ENCODE assay signal across 24 cellular contexts in genomic region chr20:5766085-5766764, GRCh38. TPM values are rescaled to one million over a fixed set of nuclear protein-coding genes. Genes with fewer than 3 reads are reported as not detected.
DNase-seq lines count a peak whose midpoint lies in the region; ATAC-seq, FAIRE-seq and TF ChIP-seq lines count a peak whose summit lies in the region.
"Had no signal": no experiment of that assay in that cellular context is flagged by ENCODE, and none has a peak within 500 bp of the region (broad histone marks: within the 10 kb centered on the region; RNA-seq: fewer than 3 reads in every experiment).

No MANE protein-coding gene starts in this region.

- no peak overlapping the region for H2BK15ac ChIP-seq in IMR-90 (ENCODE audit: low read depth, low read length)

- H3K79me1 ChIP-seq in IMR-90 (ENCODE audit: low read depth in 1 of 2, low read length in 2 of 2) = no peaks in the 10 kb centered on the region

- no peaks in the 10 kb centered on the region for H3K9me2 ChIP-seq in OCI-LY7 (ENCODE audit: insufficient read depth, low read length)

- peaks cover 79% of the 10 kb centered on the region; the same call in 1 of the 2 replicates for H3K79me2 ChIP-seq in OCI-LY7 (ENCODE audit: insufficient read depth, low read depth, low read length)

- no peak for TF ChIP-seq POLR2A in IMR-90 (IDR thresholded peaks at IDR 0.05; ENCODE audit: low read depth, low read length)

- no peak overlapping the region for H2AK9ac ChIP-seq in IMR-90 (replicated peaks; ENCODE audit: low read depth, low read length, poor library complexity)

- H2BK20ac ChIP-seq in IMR-90 (ENCODE audit: low read depth, low read length) = no peak overlapping the region

- H3K36me3 ChIP-seq in IMR-90 (ENCODE audit: control insufficient read depth, insufficient read depth, low read length) (no peaks in the 10 kb centered on the region; the same call in 1 of the 2 replicates), OCI-LY7 (ENCODE audit: insufficient read depth, low read length) (peaks cover 42% of the 10 kb centered on the region), left ventricle myocardium inferior (no peaks in the 10 kb centered on the region), pancreas (no peaks in the 10 kb centered on the region)
- H3K36me3 ChIP-seq: transverse colon had no signal

- intact Hi-C loops in IMR-90 (cut with micrococcal nuclease) (no loop called here), OCI-LY7 (cut with micrococcal nuclease; ENCODE audit: unreplicated experiment) (no loop called here), left ventricle myocardium inferior (cut with micrococcal nuclease) (no loop called here), pancreas (cut with DNase I) (no loop called here)
- intact Hi-C loops in activated CD8-positive, alpha-beta T cell treated with anti-CD3 and anti-CD28 coated beads for 36 hours (cut with micrococcal nuclease) = no loop called here

- CTCF ChIA-PET in IMR-90 (lab: Yijun Ruan, JAX) = no interaction called here
- CTCF ChIA-PET in OCI-LY7 (lab: Charles Lee; ENCODE audit: unreplicated experiment) = no interaction called here
- CTCF ChIA-PET in activated CD8-positive, alpha-beta T cell treated with anti-CD3 and anti-CD28 coated beads for 36 hours (lab: Charles Lee) = interaction anchor here (1.3 kb wide), 1 partner anchor 237 kb away, joined by 3 read pairs; no protein-coding TSS in a partner anchor

- dilution Hi-C loops in IMR-90 (cut with HindIII; ENCODE audit: low sequenced_read_pairs, unreplicated experiment) = no loop called here

- POLR2A ChIA-PET in IMR-90 (lab: Charles Lee; ENCODE audit: unreplicated experiment) (no interaction called here), OCI-LY7 (lab: Charles Lee) (interaction anchor here (0.5 to 1.4 kb wide), 6 partner anchors 14 to 244 kb away, joined by 3 to 5 read pairs (median 3); no protein-coding TSS in a partner anchor)
- POLR2A ChIA-PET in activated CD8-positive, alpha-beta T cell treated with anti-CD3 and anti-CD28 coated beads for 36 hours (lab: Charles Lee) = interaction anchor here (0.9 to 1.2 kb wide), 3 partner anchors 28 to 175 kb away, joined by 3 read pairs; no protein-coding TSS in a partner anchor

- no peak overlapping the region for H3K27ac Mint-ChIP-seq in activated CD8-positive, alpha-beta T cell treated with anti-CD3 and anti-CD28 coated beads for 36 hours
- no peak overlapping the region for H3K27ac Mint-ChIP-seq in type B pancreatic cell
- H3K27ac Mint-ChIP-seq: activated B cell treated with CpG ODN at 0.5 μM for 24 hours; activated CD8-positive, alpha-beta T cell treated with anti-CD3 and anti-CD28 coated beads, Interleukin-2, amount 10 ng/mL, durations not matched to agents 7 days and 5 days; activated naive CD8-positive, alpha-beta T cell; stimulated activated naive B cell treated with anti-CD40 and anti-IgM and Interleukin-4, amounts not matched to agents 10 μg/mL and 1 μg/mL and 100 μg/mL, for 72 hours; T-helper 1 cell treated with Interleukin-12 subunit alpha and Interleukin-12 subunit beta and Interleukin-4 antibody, amounts not matched to agents 30 μg/mL and 1 μg/mL, for 36 hours had no signal

- 0 out of 2 replicates have a peak overlapping the region, but pooled peaks have one; percentile 36 for H2AK5ac ChIP-seq in IMR-90 (ENCODE audit: low read depth, low read length)

- no peaks in the 10 kb centered on the region for H3K9me3 Mint-ChIP-seq in activated CD8-positive, alpha-beta T cell treated with anti-CD3 and anti-CD28 coated beads for 36 hours
- no peaks in the 10 kb centered on the region for H3K9me3 Mint-ChIP-seq in type B pancreatic cell
- H3K9me3 Mint-ChIP-seq: activated B cell treated with CpG ODN at 0.5 μM for 24 hours; activated T-cell treated with anti-CD3 and anti-CD28 coated beads, Interleukin-2, amount 50 U/mL, for 4 hours; brain; neural crest cell; stimulated activated naive B cell treated with anti-CD40 and anti-IgM and Interleukin-4, amounts not matched to agents 10 μg/mL and 1 μg/mL and 100 μg/mL, for 72 hours; T-helper 1 cell treated with Interleukin-12 subunit alpha and Interleukin-12 subunit beta and Interleukin-4 antibody, amounts not matched to agents 30 μg/mL and 1 μg/mL, for 36 hours had no signal

- no peak for FAIRE-seq in pancreas (lab: Jason Lieb, UNC)
- FAIRE-seq: endothelial cell of umbilical vein had no signal

- no peaks in the 10 kb centered on the region for H3K9me3 ChIP-seq in IMR-90 (ENCODE audit: control insufficient read depth, insufficient read depth, low read length)
- H3K9me3 ChIP-seq in OCI-LY7 (ENCODE audit: low read length) = no peaks in the 10 kb centered on the region
- H3K9me3 ChIP-seq in left ventricle myocardium inferior (replicated peaks) = no peaks in the 10 kb centered on the region
- no peaks in the 10 kb centered on the region for H3K9me3 ChIP-seq in pancreas
- H3K9me3 ChIP-seq: transverse colon had no signal

- TF ChIP-seq RAD21 in IMR-90 (IDR thresholded peaks at IDR 0.05; ENCODE audit: low read length) = no peak

- no peak overlapping the region for H3K18ac ChIP-seq in IMR-90 (ENCODE audit: low read depth, low read length)

- no peak overlapping the region for H3K9ac ChIP-seq in IMR-90 (ENCODE audit: low read depth, low read length)

- BruUV-seq in IMR-90 (replicated peaks; lab: Mats Ljungman, UMichigan) (no TSS peak), OCI-LY7 (replicated peaks; lab: Mats Ljungman, UMichigan) (no TSS peak)

- no peak for DNase-seq in IMR-90
- peak; percentile 61 for DNase-seq in OCI-LY7 (ENCODE audit: low spot score)
- peak; percentile 21 for DNase-seq in left ventricle myocardium inferior
- DNase-seq in pancreas = no peak
- DNase-seq in activated CD8-positive, alpha-beta T cell treated with anti-CD3 and anti-CD28 coated beads for 36 hours = no peak
- no peak for DNase-seq in type B pancreatic cell (ENCODE audit: extremely low spot score, unreplicated experiment)
- DNase-seq: activated B cell treated with CpG ODN at 0.5 μM for 24 hours; activated CD8-positive, alpha-beta T cell treated with anti-CD3 and anti-CD28 coated beads, Interleukin-2, amount 10 ng/mL, durations not matched to agents 7 days and 5 days; activated T-cell treated with anti-CD3 and anti-CD28 coated beads, Interleukin-2, amount 50 U/mL, for 4 hours; foreskin keratinocyte; KG1; NCI-H187; NCI-H446 treated with DMSO at 0.1 percent for 48 hours; PC-3; stimulated activated CD4-positive, alpha-beta T cell treated with anti-CD3 and anti-CD28 coated beads, Interleukin-15, amount 100 ng/mL, for 24 hours; stimulated activated naive B cell treated with anti-CD40 and anti-IgM and Interleukin-4, amounts not matched to agents 10 μg/mL and 1 μg/mL and 100 μg/mL, for 72 hours; transverse colon had no signal

- H3K56ac ChIP-seq in IMR-90 (ENCODE audit: extremely low read depth, insufficient read depth, low read length) = no peak overlapping the region

- no peak overlapping the region for H2BK120ac ChIP-seq in IMR-90 (ENCODE audit: low read depth, low read length)

- H3K36me3 Mint-ChIP-seq in activated CD8-positive, alpha-beta T cell treated with anti-CD3 and anti-CD28 coated beads for 36 hours (ENCODE audit: low read depth) = peaks cover 2% of the 10 kb centered on the region
- no peaks in the 10 kb centered on the region for H3K36me3 Mint-ChIP-seq in type B pancreatic cell

- no peak overlapping the region for H3K4me3 Mint-ChIP-seq in activated CD8-positive, alpha-beta T cell treated with anti-CD3 and anti-CD28 coated beads for 36 hours
- no peak overlapping the region for H3K4me3 Mint-ChIP-seq in type B pancreatic cell
- H3K4me3 Mint-ChIP-seq: activated B cell treated with CpG ODN at 0.5 μM for 24 hours; activated CD8-positive, alpha-beta T cell treated with anti-CD3 and anti-CD28 coated beads, Interleukin-2, amount 10 ng/mL, durations not matched to agents 7 days and 5 days; activated naive CD8-positive, alpha-beta T cell; activated T-cell treated with anti-CD3 and anti-CD28 coated beads, Interleukin-2, amount 50 U/mL, for 4 hours; brain; neural crest cell; stimulated activated naive B cell treated with anti-CD40 and anti-IgM and Interleukin-4, amounts not matched to agents 10 μg/mL and 1 μg/mL and 100 μg/mL, for 72 hours; T-helper 1 cell treated with Interleukin-12 subunit alpha and Interleukin-12 subunit beta and Interleukin-4 antibody, amounts not matched to agents 30 μg/mL and 1 μg/mL, for 36 hours had no signal

- H3K27me3 ChIP-seq in IMR-90 (ENCODE audit: control insufficient read depth, insufficient read depth, low read length) = no peaks in the 10 kb centered on the region
- no peaks in the 10 kb centered on the region for H3K27me3 ChIP-seq in left ventricle myocardium inferior (ENCODE audit: low read depth)
- H3K27me3 ChIP-seq in pancreas = no peaks in the 10 kb centered on the region
- H3K27me3 ChIP-seq: foreskin keratinocyte, transverse colon had no signal

- TF ChIP-seq CTCF in IMR-90 (conservative IDR thresholded peaks at IDR 0.05; ENCODE audit: low read depth, low read length) (no peak), OCI-LY7 (conservative IDR thresholded peaks at IDR 0.05; ENCODE audit: low read length) (no peak), left ventricle myocardium inferior (IDR thresholded peaks at IDR 0.05; ENCODE audit: borderline replicate concordance) (no peak), pancreas (IDR thresholded peaks at IDR 0.05) (no peak), type B pancreatic cell (conservative IDR thresholded peaks at IDR 0.05) (no peak)
- TF ChIP-seq CTCF in activated CD8-positive, alpha-beta T cell treated with anti-CD3 and anti-CD28 coated beads for 36 hours (IDR thresholded peaks at IDR 0.05) = no peak

- H3K4me1 ChIP-seq in IMR-90 (ENCODE audit: control insufficient read depth, insufficient read depth, low read length) (no peaks in the 10 kb centered on the region), OCI-LY7 (ENCODE audit: insufficient read depth, low read length, poor library complexity, severe bottlenecking) (peaks cover 94% of the 10 kb centered on the region), left ventricle myocardium inferior (peaks cover 16% of the 10 kb centered on the region), pancreas (no peaks in the 10 kb centered on the region)
- H3K4me1 ChIP-seq: foreskin keratinocyte, transverse colon had no signal

- in situ Hi-C loops in IMR-90 (cut with MboI; ENCODE audit: low sequenced_read_pairs) = no loop called here

- no peak for ATAC-seq in IMR-90 (ENCODE audit: low read depth)
- ATAC-seq in pancreas = peak; percentile 54 to 93 (median 75)
- ATAC-seq in activated CD8-positive, alpha-beta T cell treated with anti-CD3 and anti-CD28 coated beads for 36 hours = no peak
- ATAC-seq in HG03521 (IDR thresholded peaks at IDR 0.05; ENCODE audit: unreplicated experiment) = no peak
- ATAC-seq: activated CD8-positive, alpha-beta T cell treated with anti-CD3 and anti-CD28 coated beads, Interleukin-2, amount 10 ng/mL, durations not matched to agents 7 days and 5 days; activated T-cell treated with anti-CD3 and anti-CD28 coated beads, Interleukin-2, amount 50 U/mL, for 4 hours; foreskin keratinocyte; PC-3; stimulated activated naive B cell treated with anti-CD40 and anti-IgM and Interleukin-4, amounts not matched to agents 10 μg/mL and 1 μg/mL and 100 μg/mL, for 72 hours had no signal

- H2AFZ ChIP-seq in IMR-90 (replicated peaks; ENCODE audit: low read length, poor library complexity) = no peak overlapping the region
- H2AFZ ChIP-seq in OCI-LY7 (ENCODE audit: low read length) = no peak overlapping the region

- H3K27ac ChIP-seq in IMR-90 (ENCODE audit: insufficient read depth, low read length) = no peak overlapping the region
- H3K27ac ChIP-seq in OCI-LY7 (ENCODE audit: low read depth, low read length, poor library complexity, severe bottlenecking) = peak overlapping the region; percentile 64
- H3K27ac ChIP-seq in left ventricle myocardium inferior (replicated peaks) = peak overlapping the region; percentile 74
- no peak overlapping the region for H3K27ac ChIP-seq in pancreas
- H3K27ac ChIP-seq: coronary artery, foreskin keratinocyte, transverse colon had no signal

- H4K20me1 ChIP-seq in IMR-90 (ENCODE audit: insufficient read depth, low read length) (no peaks in the 10 kb centered on the region; the same call in 1 of the 2 replicates), OCI-LY7 (ENCODE audit: insufficient read depth, low read length) (no peaks in the 10 kb centered on the region)

- H3K4ac ChIP-seq in IMR-90 (ENCODE audit: low read depth, low read length) = no peak overlapping the region

- no peak overlapping the region; a peak in 1 of 4 replicates for H4K8ac ChIP-seq in IMR-90 (ENCODE audit: low read depth in 2 of 2, low read length in 2 of 2)

- H2BK5ac ChIP-seq in IMR-90 (ENCODE audit: low read depth, low read length, poor library complexity, severe bottlenecking) = no peak overlapping the region

- H3K9me1 ChIP-seq in IMR-90 (ENCODE audit: insufficient read depth, low read length) = peaks cover 5% of the 10 kb centered on the region; the same call in 1 of the 2 replicates

- H4K91ac ChIP-seq in IMR-90 (ENCODE audit: insufficient read depth, low read depth, low read length) = no peak overlapping the region

- WGBS in IMR-90 (ENCODE audit: extremely low coverage in 2 of 2, insufficient read length in 1 of 2), 2 experiments = 72% methylated on average over 2 of the region's 7 CpGs; no CpG with 5 or more reads in 1 of the 2 experiments
- 42 to 46% methylated on average over 7 of the region's 7 CpGs for WGBS in pancreas, 2 donors

- H3K27me3 Mint-ChIP-seq in activated CD8-positive, alpha-beta T cell treated with anti-CD3 and anti-CD28 coated beads for 36 hours = no peaks in the 10 kb centered on the region
- H3K27me3 Mint-ChIP-seq in type B pancreatic cell = no peaks in the 10 kb centered on the region
- H3K27me3 Mint-ChIP-seq: activated B cell treated with CpG ODN at 0.5 μM for 24 hours; activated naive CD8-positive, alpha-beta T cell; brain; stimulated activated naive B cell treated with anti-CD40 and anti-IgM and Interleukin-4, amounts not matched to agents 10 μg/mL and 1 μg/mL and 100 μg/mL, for 72 hours had no signal

- peaks cover 27% of the 10 kb centered on the region for H3K4me1 Mint-ChIP-seq in activated CD8-positive, alpha-beta T cell treated with anti-CD3 and anti-CD28 coated beads for 36 hours (ENCODE audit: low read depth)
- H3K4me1 Mint-ChIP-seq in type B pancreatic cell (ENCODE audit: unreplicated experiment) = peaks cover 5% of the 10 kb centered on the region
- H3K4me1 Mint-ChIP-seq: neural crest cell had no signal

- no peak overlapping the region for H3K23ac ChIP-seq in IMR-90 (ENCODE audit: low read depth, low read length)

- H3K14ac ChIP-seq in IMR-90 (replicated peaks; ENCODE audit: low read depth, low read length) = no peak overlapping the region

- no peak overlapping the region for H3K4me2 ChIP-seq in IMR-90 (ENCODE audit: low read depth, low read length)
- H3K4me2 ChIP-seq in OCI-LY7 (ENCODE audit: low read length) = peak overlapping the region; percentile 49

- H3K4me3 ChIP-seq in IMR-90 (ENCODE audit: insufficient read depth, low read depth, low read length) (no peak overlapping the region), OCI-LY7 (ENCODE audit: low read depth, low read length, poor library complexity, severe bottlenecking) (no peak overlapping the region), left ventricle myocardium inferior (no peak overlapping the region), pancreas (no peak overlapping the region)
- H3K4me3 ChIP-seq: coronary artery, transverse colon had no signal

- H4K5ac ChIP-seq in IMR-90 (ENCODE audit: low read depth, low read length) = no peak overlapping the region

RNA-seq across cellular contexts. Expression of gene SHLD1, which starts 16.0 kb away (rescaled TPM):
- 1.9 and 3.0 TPM in 2 replicates for total RNA-seq in IMR-90 (2012; rRNA removed)
- 2.2 and 2.6 TPM in 2 replicates for polyA plus RNA-seq in IMR-90 (2012; rRNA removed)
- polyA plus RNA-seq in IMR-90 (2012; cell fraction: cytosol; rRNA removed) = 2.3 and 2.6 TPM in 2 replicates
- 1.3 and 2.8 TPM in 2 replicates for polyA plus RNA-seq in IMR-90 (2012; cell fraction: nucleus; rRNA removed; ENCODE audit: low replicate concordance)
- 19.4 and 29.6 TPM in 2 replicates for total RNA-seq in OCI-LY7 (2014; rRNA removed; shearing (Covaris generic))
- 31.2 and 31.5 TPM in 2 replicates for total RNA-seq in OCI-LY7 (2022)
- 5.7 TPM for total RNA-seq in left ventricle myocardium inferior
- 1 to 10 TPM; 2.1 to 3.6 (median 2.9) TPM for total RNA-seq in pancreas
- polyA plus RNA-seq in pancreas = 1 to 10 TPM; 3.5 to 6.6 TPM
- total RNA-seq in activated CD8-positive, alpha-beta T cell treated with anti-CD3 and anti-CD28 coated beads for 36 hours = 1 to 10 TPM; 6.5 to 6.9 TPM
- total RNA-seq in type B pancreatic cell (ENCODE audit: low replicate concordance) = 4.1 and 6.2 TPM in 2 replicates

Comparison
In these comparisons a context has a peak if more than half of its experiments do, and no peak if none do; other contexts are left out.
1. ATAC-seq: peak in pancreas (4 of 4); none in IMR-90 (single experiment), activated CD8-positive, alpha-beta T cell treated with anti-CD3 and anti-CD28 coated beads for 36 hours (single experiment) and HG03521 (single experiment).
2. DNase-seq: peak in OCI-LY7 (single experiment) and left ventricle myocardium inferior (single experiment); none in IMR-90 (single experiment), pancreas (0 of 6), activated CD8-positive, alpha-beta T cell treated with anti-CD3 and anti-CD28 coated beads for 36 hours (single experiment) and type B pancreatic cell (single experiment).
3. H3K27ac ChIP-seq: peak in OCI-LY7 (single experiment) and left ventricle myocardium inferior (single experiment); none in IMR-90 (single experiment) and pancreas (0 of 4).